ENCODE assay signal across 8 cellular contexts in genomic region chr13:45367995-45368394, GRCh38. TPM values are rescaled to one million over a fixed set of nuclear protein-coding genes. Genes with fewer than 3 reads are reported as not detected.
A peak's percentile ranks its signal among the peaks of the same experiment; 100 is the strongest.
DNase-seq lines count a peak whose midpoint lies in the region; ATAC-seq and TF ChIP-seq lines count a peak whose summit lies in the region.

No MANE protein-coding gene starts in this region.

- H3K4me3 ChIP-seq in suprapubic skin (no peak overlapping the region), coronary artery (no peak overlapping the region)

- POLR2A ChIA-PET in activated CD8-positive, alpha-beta T cell treated with anti-CD3 and anti-CD28 coated beads for 36 hours (lab: Charles Lee) = interaction anchor here (1.8 to 2.9 kb wide), 2 partner anchors 27 to 28 kb away, joined by 11 to 13 read pairs; partner anchors contain the start of gene TPT1

- no peaks in the 10 kb centered on the region for H3K9me3 ChIP-seq in suprapubic skin

- peak; percentile 29 to 39 for DNase-seq in activated T-cell treated with anti-CD3 and anti-CD28 coated beads, Interleukin-2, amount 50 U/mL, for 48 hours
- DNase-seq in activated T-cell treated with anti-CD3 and anti-CD28 coated beads, Interleukin-2, amount 50 U/mL, for 1 hour = no peak
- no peak for DNase-seq in activated CD8-positive, alpha-beta T cell treated with anti-CD3 and anti-CD28 coated beads for 36 hours
- DNase-seq in foreskin keratinocyte = no peak
- no peak for DNase-seq in suprapubic skin (ENCODE audit: low spot score in 2 of 2)
- no peak for DNase-seq in NCI-H2029 (lab: John Stamatoyannopoulos, UW)
- DNase-seq in 8988T = no peak
- no peak for DNase-seq in coronary artery (ENCODE audit: low spot score)

- peaks cover 26% of the 10 kb centered on the region for H3K36me3 Mint-ChIP-seq in activated CD8-positive, alpha-beta T cell treated with anti-CD3 and anti-CD28 coated beads for 36 hours (ENCODE audit: low read depth)

- H3K9me3 Mint-ChIP-seq in activated CD8-positive, alpha-beta T cell treated with anti-CD3 and anti-CD28 coated beads for 36 hours = peaks cover 8% of the 10 kb centered on the region

- H3K27me3 ChIP-seq in foreskin keratinocyte (no peaks in the 10 kb centered on the region), suprapubic skin (no peaks in the 10 kb centered on the region)

- H3K27ac Mint-ChIP-seq in activated CD8-positive, alpha-beta T cell treated with anti-CD3 and anti-CD28 coated beads for 36 hours = peak overlapping the region; percentile 97

- no peak overlapping the region for H3K4me3 Mint-ChIP-seq in activated CD8-positive, alpha-beta T cell treated with anti-CD3 and anti-CD28 coated beads for 36 hours

- intact Hi-C loops in activated CD8-positive, alpha-beta T cell treated with anti-CD3 and anti-CD28 coated beads for 36 hours (cut with micrococcal nuclease) = loop anchor here (2.0 kb wide), 1 partner anchor 27 kb away; the partner anchor contains the start of gene TPT1

- TF ChIP-seq EP300 in suprapubic skin (IDR thresholded peaks at IDR 0.05) = no peak

- no peaks in the 10 kb centered on the region for H3K27me3 Mint-ChIP-seq in activated CD8-positive, alpha-beta T cell treated with anti-CD3 and anti-CD28 coated beads for 36 hours

- ATAC-seq in activated CD8-positive, alpha-beta T cell treated with anti-CD3 and anti-CD28 coated beads for 36 hours = no peak
- ATAC-seq in foreskin keratinocyte = no peak

- peak overlapping the region; percentile 98 for H3K27ac ChIP-seq in foreskin keratinocyte
- H3K27ac ChIP-seq in suprapubic skin = peak overlapping the region; percentile 55
- no peak overlapping the region for H3K27ac ChIP-seq in coronary artery

- WGBS in suprapubic skin = 87% methylated on average over 5 of the region's 5 CpGs

- CTCF ChIA-PET in activated CD8-positive, alpha-beta T cell treated with anti-CD3 and anti-CD28 coated beads for 36 hours (lab: Charles Lee) = interaction anchor here (0.9 to 7.3 kb wide), 6 partner anchors 26 to 121 kb away, joined by 3 to 103 read pairs (median 4); no protein-coding TSS in a partner anchor

- H3K36me3 ChIP-seq in suprapubic skin = peaks cover 6% of the 10 kb centered on the region

- H3K4me1 ChIP-seq in foreskin keratinocyte (peaks cover 21% of the 10 kb centered on the region), suprapubic skin (peaks cover 27% of the 10 kb centered on the region)

- H3K4me1 Mint-ChIP-seq in activated CD8-positive, alpha-beta T cell treated with anti-CD3 and anti-CD28 coated beads for 36 hours (ENCODE audit: low read depth) = peaks cover 55% of the 10 kb centered on the region

- TF ChIP-seq POLR2A in suprapubic skin (IDR thresholded peaks at IDR 0.05) = no peak

- TF ChIP-seq CTCF in activated CD8-positive, alpha-beta T cell treated with anti-CD3 and anti-CD28 coated beads for 36 hours (IDR thresholded peaks at IDR 0.05) = no peak
- TF ChIP-seq CTCF in foreskin keratinocyte (conservative IDR thresholded peaks at IDR 0.05) (no peak), suprapubic skin (IDR thresholded peaks at IDR 0.05) (no peak), coronary artery (IDR thresholded peaks at IDR 0.05) (no peak)

RNA-seq across cellular contexts. Expression of gene TPT1, which starts 27.0 kb away (rescaled TPM):
- total RNA-seq in activated CD8-positive, alpha-beta T cell treated with anti-CD3 and anti-CD28 coated beads for 36 hours = 1,000 to 10,000 TPM; 3,533 to 3,563 TPM
- total RNA-seq in foreskin keratinocyte = 3,187 and 3,228 TPM in 2 replicates
- 4,571 and 4,595 TPM in 2 replicates for polyA plus RNA-seq in foreskin keratinocyte
- total RNA-seq in suprapubic skin = 1,000 to 10,000 TPM; 1,947 to 2,729 (median 2,521) TPM

RNA-seq across cellular contexts. Expression of gene SLC25A30, which starts 50.2 kb away (rescaled TPM):
- 10 to 100 TPM; 18.9 to 21.2 TPM for total RNA-seq in activated CD8-positive, alpha-beta T cell treated with anti-CD3 and anti-CD28 coated beads for 36 hours
- total RNA-seq in foreskin keratinocyte (23.0 and 25.3 TPM in 2 replicates), suprapubic skin (10 to 100 TPM in 3 of 4 donors, 1 to 10 TPM in 1; 9.9 to 20.3 (median 16.1) TPM)
- polyA plus RNA-seq in foreskin keratinocyte = 6.5 and 9.0 TPM in 2 replicates

Comparison
In these comparisons a context has a peak if more than half of its experiments do, and no peak if none do; other contexts are left out.
1. DNase-seq: peak in activated T-cell treated with anti-CD3 and anti-CD28 coated beads, Interleukin-2, amount 50 U/mL, for 48 hours (2 of 2); none in activated T-cell treated with anti-CD3 and anti-CD28 coated beads, Interleukin-2, amount 50 U/mL, for 1 hour (single experiment), activated CD8-positive, alpha-beta T cell treated with anti-CD3 and anti-CD28 coated beads for 36 hours (single experiment), foreskin keratinocyte (0 of 2), suprapubic skin (0 of 2), NCI-H2029 (single experiment), 8988T (single experiment) and coronary artery (single experiment).
2. H3K27ac ChIP-seq: peak in foreskin keratinocyte (single experiment) and suprapubic skin (single experiment); none in coronary artery (0 of 2).